Comparison of ENCODE assay signal across 8 cellular contexts in genomic region chr15:56732881-56733130, GRCh38. TPM values are rescaled to one million over a fixed set of nuclear protein-coding genes. Genes with fewer than 3 reads are reported as not detected.
DNase-seq lines count a peak whose midpoint lies in the region; ATAC-seq and TF ChIP-seq lines count a peak whose summit lies in the region.

No MANE protein-coding gene starts in this region.

- H3K36me3 Mint-ChIP-seq in activated CD4-positive, alpha-beta T cell treated with anti-CD3 and anti-CD28 coated beads, Interleukin-2, amount 10 ng/mL, durations not matched to agents 7 days and 5 days (ENCODE audit: low read depth): peaks cover 21% of the 10 kb centered on the region
- H3K36me3 Mint-ChIP-seq in WTC11 (peaks cover 23% of the 10 kb centered on the region), glutamatergic neuron (ENCODE audit: unreplicated experiment) (no peaks in the 10 kb centered on the region)

- peaks cover 7% of the 10 kb centered on the region for H3K27me3 Mint-ChIP-seq in activated CD4-positive, alpha-beta T cell treated with anti-CD3 and anti-CD28 coated beads, Interleukin-2, amount 10 ng/mL, durations not matched to agents 7 days and 5 days
- H3K27me3 Mint-ChIP-seq in WTC11 (ENCODE audit: low read depth) (peaks cover 22% of the 10 kb centered on the region), glutamatergic neuron (ENCODE audit: unreplicated experiment) (peaks cover 5% of the 10 kb centered on the region)

- peak overlapping the region; percentile 45 to 79 (median 62) for H3K4me3 ChIP-seq in skin epidermis

- DNase-seq in activated CD4-positive, alpha-beta T cell treated with anti-CD3 and anti-CD28 coated beads, Interleukin-2, amount 10 ng/mL, durations not matched to agents 7 days and 5 days: no peak
- DNase-seq in activated CD4-positive, alpha-beta T cell treated with anti-CD3 and anti-CD28 coated beads for 1 hour: no peak
- DNase-seq in WTC11 (ENCODE audit: low spot score) (no peak), glutamatergic neuron (no peak), HPDE6-E6E7 (ENCODE audit: extremely low spot score) (no peak), HK-2 (ENCODE audit: unreplicated experiment) (no peak)

- peaks cover 36% of the 10 kb centered on the region for H3K4me1 Mint-ChIP-seq in activated CD4-positive, alpha-beta T cell treated with anti-CD3 and anti-CD28 coated beads, Interleukin-2, amount 10 ng/mL, durations not matched to agents 7 days and 5 days
- H3K4me1 Mint-ChIP-seq in WTC11: peaks cover 30% of the 10 kb centered on the region
- H3K4me1 Mint-ChIP-seq in glutamatergic neuron (ENCODE audit: low read depth, unreplicated experiment): no peaks in the 10 kb centered on the region

- peaks cover 6% of the 10 kb centered on the region for H3K9me3 Mint-ChIP-seq in activated CD4-positive, alpha-beta T cell treated with anti-CD3 and anti-CD28 coated beads, Interleukin-2, amount 10 ng/mL, durations not matched to agents 7 days and 5 days
- peaks cover 22% of the 10 kb centered on the region for H3K9me3 Mint-ChIP-seq in WTC11
- peaks cover 8% of the 10 kb centered on the region for H3K9me3 Mint-ChIP-seq in glutamatergic neuron (ENCODE audit: unreplicated experiment)

- POLR2A ChIA-PET in activated CD4-positive, alpha-beta T cell treated with anti-CD3 and anti-CD28 coated beads, Interleukin-2, amount 10 ng/mL, durations not matched to agents 7 days and 5 days (lab: Charles Lee): no interaction called here
- POLR2A ChIA-PET in WTC11 (lab: Charles Lee): interaction anchor here (0.6 kb wide), 1 partner anchor 11 kb away, joined by 3 read pairs; no protein-coding TSS in a partner anchor

- no peak for TF ChIP-seq CTCF in WTC11 (IDR thresholded peaks at IDR 0.05)
- TF ChIP-seq CTCF in glutamatergic neuron (IDR thresholded peaks at IDR 0.05; ENCODE audit: partially characterized antibody, unreplicated experiment): no peak

- ATAC-seq in WTC11: no peak
- ATAC-seq in HG02973 (IDR thresholded peaks at IDR 0.05; ENCODE audit: unreplicated experiment): no peak

- H3K27ac ChIP-seq in skin epidermis: peak overlapping the region; percentile 91 to 100 (median 97)

- CTCF ChIA-PET in activated CD4-positive, alpha-beta T cell treated with anti-CD3 and anti-CD28 coated beads, Interleukin-2, amount 10 ng/mL, durations not matched to agents 7 days and 5 days (lab: Charles Lee): interaction anchor here (1.0 to 1.9 kb wide), 3 partner anchors 12 to 48 kb away, joined by 3 to 5 read pairs (median 4); no protein-coding TSS in a partner anchor
- CTCF ChIA-PET in WTC11 (lab: Charles Lee): no interaction called here

- H3K4me3 Mint-ChIP-seq in activated CD4-positive, alpha-beta T cell treated with anti-CD3 and anti-CD28 coated beads, Interleukin-2, amount 10 ng/mL, durations not matched to agents 7 days and 5 days: peak overlapping the region; percentile 93
- H3K4me3 Mint-ChIP-seq in WTC11: peak overlapping the region; percentile 88
- peak overlapping the region; percentile 94 for H3K4me3 Mint-ChIP-seq in glutamatergic neuron (ENCODE audit: unreplicated experiment)

- H3K27ac Mint-ChIP-seq in activated CD4-positive, alpha-beta T cell treated with anti-CD3 and anti-CD28 coated beads, Interleukin-2, amount 10 ng/mL, durations not matched to agents 7 days and 5 days: peak overlapping the region; percentile 95
- peak overlapping the region; percentile 97 for H3K27ac Mint-ChIP-seq in WTC11
- H3K27ac Mint-ChIP-seq in glutamatergic neuron (ENCODE audit: unreplicated experiment): peak overlapping the region; percentile 94

TF ChIP-seq in WTC11, 78 proteins besides CTCF, POLR2A, EP300 and RAD21:
- TF ChIP-seq SOX15 (CRISPR knock-in tag; IDR thresholded peaks at IDR 0.05) (no peak), TCF7 (CRISPR knock-in tag; IDR thresholded peaks at IDR 0.05; ENCODE audit: low read depth) (no peak), ATF6 (CRISPR knock-in tag; IDR thresholded peaks at IDR 0.05) (no peak), TEAD1 (CRISPR knock-in tag; IDR thresholded peaks at IDR 0.05) (no peak), TEAD4 (CRISPR knock-in tag; IDR thresholded peaks at IDR 0.05) (no peak), NR3C1 (CRISPR knock-in tag; conservative IDR thresholded peaks at IDR 0.05; ENCODE audit: low read depth) (no peak), ZNF232 (CRISPR knock-in tag; IDR thresholded peaks at IDR 0.05) (no peak), FOXP4 (CRISPR knock-in tag; IDR thresholded peaks at IDR 0.05) (no peak), E2F1 (CRISPR knock-in tag; IDR thresholded peaks at IDR 0.05) (no peak), GRHL2 (CRISPR knock-in tag; IDR thresholded peaks at IDR 0.05; ENCODE audit: insufficient replicate concordance, severe bottlenecking) (no peak), ZNF512 (CRISPR knock-in tag; IDR thresholded peaks at IDR 0.05; ENCODE audit: borderline replicate concordance) (no peak), E2F4 (CRISPR knock-in tag; IDR thresholded peaks at IDR 0.05; ENCODE audit: borderline replicate concordance, low read depth) (no peak), SP1 (CRISPR knock-in tag; conservative IDR thresholded peaks at IDR 0.05) (no peak), MAX (CRISPR knock-in tag; IDR thresholded peaks at IDR 0.05) (no peak)

RNA-seq across cellular contexts. Expression of gene ZNF280D, which starts 0.5 kb away (rescaled TPM):
- 10 to 100 TPM; 22.9 to 26.9 TPM for total RNA-seq in activated CD4-positive, alpha-beta T cell treated with anti-CD3 and anti-CD28 coated beads, Interleukin-2, amount 10 ng/mL, durations not matched to agents 7 days and 5 days
- total RNA-seq in WTC11 (2021): 20.9 to 25.7 TPM (median 23.0 TPM) in 3 replicates
- 35.9 TPM for total RNA-seq in glutamatergic neuron (ENCODE audit: unreplicated experiment)
